Comparison of ENCODE assay signal across 8 cellular contexts in genomic region chr4:155025762-155026457, GRCh38.
A peak's percentile ranks its signal among the peaks of the same experiment; 100 is the strongest.
DNase-seq lines count a peak whose midpoint lies in the region; ATAC-seq and TF ChIP-seq lines count a peak whose summit lies in the region.

No MANE protein-coding gene starts in this region.

- WGBS in smooth muscle cell (ENCODE audit: low lambda C conversion rate): 25% methylated on average over 10 of the region's 10 CpGs

- peaks cover 4% of the 10 kb centered on the region for H3K27me3 ChIP-seq in smooth muscle cell (ENCODE audit: low read depth)
- no peaks in the 10 kb centered on the region for H3K27me3 ChIP-seq in CD4-positive, alpha-beta T cell (ENCODE audit: control insufficient read depth, insufficient read depth, low read length)

- no peaks in the 10 kb centered on the region for H3K36me3 ChIP-seq in HEK293 (ENCODE audit: control insufficient read depth in 2 of 2, insufficient read depth in 1 of 2, low read length in 2 of 2)
- no peaks in the 10 kb centered on the region for H3K36me3 ChIP-seq in smooth muscle cell (ENCODE audit: low read depth)

- H3K27ac ChIP-seq in HEK293 (ENCODE audit: extremely low read depth, low read depth, low read length): no peak overlapping the region
- no peak overlapping the region for H3K27ac ChIP-seq in smooth muscle cell (ENCODE audit: low read depth)
- no peak overlapping the region for H3K27ac ChIP-seq in CD4-positive, alpha-beta T cell (ENCODE audit: low read depth, low read length)

- no peak overlapping the region for H3K9ac ChIP-seq in smooth muscle cell (ENCODE audit: low read depth)

- H3K4me1 ChIP-seq in HEK293 (ENCODE audit: control insufficient read depth, insufficient read depth, low read length): no peaks in the 10 kb centered on the region
- H3K4me1 ChIP-seq in smooth muscle cell (ENCODE audit: low read depth): no peaks in the 10 kb centered on the region

- no peak overlapping the region for H3K4me3 Mint-ChIP-seq in activated CD4-positive, alpha-beta T cell treated with anti-CD3 and anti-CD28 coated beads, Interleukin-2, amount 10 ng/mL, durations not matched to agents 24 days and 14 days
- H3K4me3 Mint-ChIP-seq in CD4-positive, alpha-beta T cell: no peak overlapping the region

- no peak overlapping the region for H3K27ac Mint-ChIP-seq in activated CD4-positive, alpha-beta T cell treated with anti-CD3 and anti-CD28 coated beads, Interleukin-2, amount 10 ng/mL, durations not matched to agents 24 days and 14 days
- no peak overlapping the region for H3K27ac Mint-ChIP-seq in CD4-positive, alpha-beta T cell

- H3K9me3 Mint-ChIP-seq in activated CD4-positive, alpha-beta T cell treated with anti-CD3 and anti-CD28 coated beads, Interleukin-2, amount 10 ng/mL, durations not matched to agents 24 days and 14 days: no peaks in the 10 kb centered on the region
- H3K9me3 Mint-ChIP-seq in CD4-positive, alpha-beta T cell: no peaks in the 10 kb centered on the region

- no peaks in the 10 kb centered on the region for H3K27me3 Mint-ChIP-seq in activated CD4-positive, alpha-beta T cell treated with anti-CD3 and anti-CD28 coated beads, Interleukin-2, amount 10 ng/mL, durations not matched to agents 24 days and 14 days
- no peaks in the 10 kb centered on the region for H3K27me3 Mint-ChIP-seq in CD4-positive, alpha-beta T cell

- no peak for ATAC-seq in GM19397 (IDR thresholded peaks at IDR 0.05; ENCODE audit: unreplicated experiment)
- ATAC-seq in CD4-positive, alpha-beta T cell (ENCODE audit: poor library complexity): no peak

- CTCF ChIA-PET in HEK293 (lab: Yijun Ruan, JAX): interaction anchor here (0.5 to 1.6 kb wide), 19 partner anchors 10 to 441 kb away, joined by 3 to 8 read pairs (median 4); no protein-coding TSS in a partner anchor
- CTCF ChIA-PET in CD4-positive, alpha-beta T cell (lab: Charles Lee): no interaction called here

- H3F3A ChIP-seq in smooth muscle cell (ENCODE audit: low read depth): no peaks in the 10 kb centered on the region

- H3K4me3 ChIP-seq in HEK293 (ENCODE audit: low read depth, low read length): no peak overlapping the region
- H3K4me3 ChIP-seq in fibroblast of villous mesenchyme (ENCODE audit: low read depth, low read length): no peak overlapping the region
- H3K4me3 ChIP-seq in smooth muscle cell: no peak overlapping the region

- TF ChIP-seq CTCF in HEK293 (tag by site-specific recombination; IDR thresholded peaks at IDR 0.05) (no peak), fibroblast of villous mesenchyme (IDR thresholded peaks at IDR 0.05; ENCODE audit: insufficient read depth, low read depth, low read length) (peak; percentile 16), smooth muscle cell (IDR thresholded peaks at IDR 0.05; ENCODE audit: borderline replicate concordance, insufficient read depth, poor library complexity, severe bottlenecking) (peak; percentile 53)
- no peak for TF ChIP-seq CTCF in CD4-positive, alpha-beta T cell (IDR thresholded peaks at IDR 0.05)

- H3K4me1 Mint-ChIP-seq in activated CD4-positive, alpha-beta T cell treated with anti-CD3 and anti-CD28 coated beads, Interleukin-2, amount 10 ng/mL, durations not matched to agents 24 days and 14 days: no peaks in the 10 kb centered on the region
- no peaks in the 10 kb centered on the region for H3K4me1 Mint-ChIP-seq in CD4-positive, alpha-beta T cell (ENCODE audit: low read depth)

- no peaks in the 10 kb centered on the region for H3K36me3 Mint-ChIP-seq in activated CD4-positive, alpha-beta T cell treated with anti-CD3 and anti-CD28 coated beads, Interleukin-2, amount 10 ng/mL, durations not matched to agents 24 days and 14 days (ENCODE audit: low read depth)
- H3K36me3 Mint-ChIP-seq in CD4-positive, alpha-beta T cell (ENCODE audit: low read depth): no peaks in the 10 kb centered on the region

- intact Hi-C loops in activated CD4-positive, alpha-beta T cell treated with anti-CD3 and anti-CD28 coated beads, Interleukin-2, amount 10 ng/mL, durations not matched to agents 24 days and 14 days (cut with micrococcal nuclease): no loop called here
- intact Hi-C loops in CD4-positive, alpha-beta T cell (cut with DNase I, micrococcal nuclease): no loop called here

- DNase-seq in activated CD4-positive, alpha-beta T cell treated with anti-CD3 and anti-CD28 coated beads, Interleukin-2, amount 10 ng/mL, durations not matched to agents 24 days and 14 days: peak; percentile 64
- DNase-seq in activated CD4-positive, alpha-beta T cell treated with anti-CD3 and anti-CD28 coated beads for 4 hours: no peak
- DNase-seq in NCI-H748 (lab: John Stamatoyannopoulos, UW; ENCODE audit: unreplicated experiment) (peak; percentile 42), fibroblast of villous mesenchyme (ENCODE audit: low read depth) (no peak), smooth muscle cell (lab: John Stamatoyannopoulos, UW; ENCODE audit: unreplicated experiment) (no peak)
- DNase-seq in CD4-positive, alpha-beta T cell: no peak

- H2AFZ ChIP-seq in smooth muscle cell (ENCODE audit: low read depth): no peak overlapping the region

- no peaks in the 10 kb centered on the region for H3K9me3 ChIP-seq in HEK293 (ENCODE audit: control insufficient read depth, insufficient read depth, low read depth, low read length)
- H3K9me3 ChIP-seq in smooth muscle cell (replicated peaks; ENCODE audit: low read depth): no peaks in the 10 kb centered on the region
- no peaks in the 10 kb centered on the region for H3K9me3 ChIP-seq in CD4-positive, alpha-beta T cell (ENCODE audit: control insufficient read depth, low read length)

- no peaks in the 10 kb centered on the region for H4K20me1 ChIP-seq in smooth muscle cell (ENCODE audit: low read depth)

- no peaks in the 10 kb centered on the region for H3K79me2 ChIP-seq in smooth muscle cell (ENCODE audit: low read depth)

- POLR2A ChIA-PET in HEK293 (lab: Yijun Ruan, JAX): no interaction called here
- POLR2A ChIA-PET in CD4-positive, alpha-beta T cell (lab: Charles Lee): no interaction called here

- no peak overlapping the region for H3K4me2 ChIP-seq in smooth muscle cell

TF ChIP-seq in HEK293, 187 proteins besides CTCF, POLR2A, EP300 and RAD21:
- TF ChIP-seq ZNF654 (tag by site-specific recombination; IDR thresholded peaks at IDR 0.05; ENCODE audit: low read depth): 0 out of 2 replicates have a peak, but pooled peaks have one; percentile 7
- no peak for TF ChIP-seq TRIM28 (IDR thresholded peaks at IDR 0.05; ENCODE audit: borderline replicate concordance, low read length)

Comparison
In these comparisons a context has a peak if more than half of its experiments do, and no peak if none do; other contexts are left out.
1. DNase-seq: peak in activated CD4-positive, alpha-beta T cell treated with anti-CD3 and anti-CD28 coated beads, Interleukin-2, amount 10 ng/mL, durations not matched to agents 24 days and 14 days (single experiment) and NCI-H748 (single experiment); none in activated CD4-positive, alpha-beta T cell treated with anti-CD3 and anti-CD28 coated beads for 4 hours (0 of 2), fibroblast of villous mesenchyme (single experiment), smooth muscle cell (single experiment) and CD4-positive, alpha-beta T cell (0 of 10).
2. CTCF ChIP-seq: peak in fibroblast of villous mesenchyme (single experiment) and smooth muscle cell (single experiment); none in HEK293 (single experiment) and CD4-positive, alpha-beta T cell (single experiment).